ENCODE assay signal across 14 cellular contexts in genomic region chr3:31456373-31456772, GRCh38.
"Had no signal": no experiment of that assay in that cellular context is flagged by ENCODE, and none has a peak within 500 bp of the region (broad histone marks: within the 10 kb centered on the region; RNA-seq: fewer than 3 reads in every experiment).

No MANE protein-coding gene starts in this region.

- H3K4me1 ChIP-seq: gastroesophageal sphincter, testis had no signal

- H3K36me3 ChIP-seq: brain microvascular endothelial cell, gastroesophageal sphincter had no signal

- H3K27me3 ChIP-seq: gastroesophageal sphincter, testis had no signal

- ATAC-seq: activated T-cell treated with anti-CD3 and anti-CD28 coated beads, Interleukin-2, amount 50 U/mL, for 4 hours; effector memory CD8-positive, alpha-beta T cell; gastroesophageal sphincter; left ventricle myocardium superior; stimulated activated naive CD8-positive, alpha-beta T cell treated with anti-CD3 and anti-CD28 coated beads, Interleukin-15, amount 100 ng/mL, for 72 hours had no signal

- H3K4me3 ChIP-seq: gastroesophageal sphincter, testis had no signal

- H3K27ac ChIP-seq: brain microvascular endothelial cell, epithelial cell of prostate, gastroesophageal sphincter, testis had no signal

- H3K9me3 ChIP-seq: testis had no signal

- DNase-seq: activated CD4-positive, alpha-beta T cell treated with anti-CD3 and anti-CD28 coated beads, Interleukin-2, amount 50 U/mL, for 48 hours; activated CD4-positive, CD25-positive, alpha-beta regulatory T cell treated with anti-CD3 and anti-CD28 coated beads, Interleukin-2, amount 50 U/mL, for 72 hours; activated gamma-delta T cell treated with Interleukin-2 at 50 U/mL for 16 hours; activated naive CD8-positive, alpha-beta T cell treated with anti-CD3 and anti-CD28 coated beads for 36 hours; activated T-cell treated with anti-CD3 and anti-CD28 coated beads, Interleukin-2, amount 50 U/mL, for 4 hours; brain microvascular endothelial cell; effector memory CD8-positive, alpha-beta T cell; islet precursor cell; left ventricle myocardium superior; stimulated activated CD4-positive, alpha-beta T cell treated with anti-CD3 and anti-CD28 coated beads, Interleukin-4, amount 100 ng/mL, for 24 hours; stimulated activated naive CD8-positive, alpha-beta T cell treated with anti-CD3 and anti-CD28 coated beads, Interleukin-15, amount 100 ng/mL, for 72 hours; testis had no signal
